8 cellular contexts compared by ENCODE assay signal in the genomic region with DNA sequence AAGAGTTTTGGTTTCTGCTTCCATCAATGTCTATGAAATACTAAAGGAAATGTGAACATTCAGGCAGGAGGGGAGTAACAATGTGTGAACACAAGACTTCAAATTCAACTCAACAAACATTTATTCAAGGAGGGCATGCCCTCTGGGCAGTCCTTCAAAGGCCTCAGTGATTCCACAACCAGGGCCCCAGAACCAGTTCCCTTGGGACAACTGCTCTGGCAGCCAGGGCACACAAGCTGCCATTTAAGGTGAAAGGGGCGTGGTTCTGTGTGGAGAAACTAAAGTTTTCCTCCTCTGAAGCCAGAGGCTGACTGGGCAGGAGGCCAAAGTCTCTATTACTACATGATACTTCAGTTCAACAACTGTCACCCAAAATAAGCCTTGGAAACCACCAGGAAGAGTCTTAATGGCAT. TPM values are rescaled to one million over a fixed set of nuclear protein-coding genes. Genes with fewer than 3 reads are reported as not detected.
DNase-seq lines count a peak whose midpoint lies in the region; ATAC-seq and TF ChIP-seq lines count a peak whose summit lies in the region.

No MANE protein-coding gene starts in this region.

- H2BK15ac ChIP-seq in neuronal stem cell (ENCODE audit: low read length): no peak overlapping the region

- POLR2A ChIA-PET in naive thymus-derived CD8-positive, alpha-beta T cell (lab: Charles Lee): no interaction called here

- H3K4ac ChIP-seq in neuronal stem cell (ENCODE audit: low read length): no peak overlapping the region

- peaks cover 30 to 69% (median 61%) of the 10 kb centered on the region in 4 donors for H3K4me1 Mint-ChIP-seq in naive thymus-derived CD8-positive, alpha-beta T cell

- no peak overlapping the region for H2BK120ac ChIP-seq in neuronal stem cell (ENCODE audit: low read depth, low read length)

- no peak overlapping the region for H3K23ac ChIP-seq in neuronal stem cell (ENCODE audit: low read depth, low read length, poor library complexity)

- no peaks in the 10 kb centered on the region for H3K79me1 ChIP-seq in neuronal stem cell (ENCODE audit: low read depth, low read length)

- peak; percentile 42 for DNase-seq in MV-4-11 (lab: John Stamatoyannopoulos, UW)
- peak; percentile 82 for DNase-seq in coronary artery (ENCODE audit: low spot score)
- no peak for DNase-seq in naive thymus-derived CD8-positive, alpha-beta T cell
- DNase-seq in GM20000 (ENCODE audit: low spot score): no peak
- no peak for DNase-seq in activated CD4-positive, alpha-beta T cell treated with anti-CD3 and anti-CD28 coated beads, Interleukin-2, amount 50 U/mL, for 4 hours
- DNase-seq in neuronal stem cell (ENCODE audit: low spot score): no peak
- DNase-seq in stimulated activated CD4-positive, alpha-beta T cell treated with anti-CD3 and anti-CD28 coated beads, Interleukin-12 subunit alpha, Interleukin-12 subunit beta, amount 100 ng/mL, for 4 hours: no peak

- no peak overlapping the region for H3K18ac ChIP-seq in neuronal stem cell (ENCODE audit: low read length)

- no peak overlapping the region for H3K4me2 ChIP-seq in neuronal stem cell (ENCODE audit: insufficient read depth, low read length, poor library complexity, severe bottlenecking)

- no peak overlapping the region for H3K9ac ChIP-seq in neuronal stem cell (ENCODE audit: low read depth, low read length, poor library complexity)

- no peak for ATAC-seq in naive thymus-derived CD8-positive, alpha-beta T cell

- peaks cover 0 to 48% of the 10 kb centered on the region in 2 donors for H3K36me3 ChIP-seq in neuronal stem cell (replicated peaks in 1 of 2; ENCODE audit: control insufficient read depth in 2 of 2, insufficient read depth in 2 of 2, low read length in 2 of 2)

- H3K9me3 Mint-ChIP-seq in naive thymus-derived CD8-positive, alpha-beta T cell: no peaks in the 10 kb centered on the region

- H3K9me3 ChIP-seq in neuronal stem cell (replicated peaks in 1 of 2; ENCODE audit: control insufficient read depth in 2 of 2, insufficient read depth in 1 of 2, low read depth in 1 of 2, low read length in 2 of 2): no peaks in the 10 kb centered on the region

- H3K14ac ChIP-seq in neuronal stem cell (ENCODE audit: low read length): no peak overlapping the region

- WGBS in neuronal stem cell (ENCODE audit: extremely low coverage in 2 of 2, insufficient read length in 2 of 2, insufficient replicate concordance in 1 of 2), 2 donors: no CpG with 5 or more reads among the region's 1 CpG

- H3K4me3 ChIP-seq in coronary artery (no peak overlapping the region), neuronal stem cell (ENCODE audit: low read length in 2 of 2) (no peak overlapping the region)

- no peak for TF ChIP-seq CTCF in C4-2B (conservative IDR thresholded peaks at IDR 0.05)
- TF ChIP-seq CTCF in coronary artery (IDR thresholded peaks at IDR 0.05): no peak
- no peak for TF ChIP-seq CTCF in GM20000 (IDR thresholded peaks at IDR 0.05; ENCODE audit: extremely low read depth, missing control alignments)

- H2AFZ ChIP-seq in neuronal stem cell (ENCODE audit: low read length): no peak overlapping the region

- H3K4me1 ChIP-seq in neuronal stem cell (ENCODE audit: control insufficient read depth in 2 of 2, insufficient read depth in 1 of 2, low read depth in 1 of 2, low read length in 2 of 2): peaks cover 0 to 4% of the 10 kb centered on the region in 2 donors

- H3K36me3 Mint-ChIP-seq in naive thymus-derived CD8-positive, alpha-beta T cell: peaks cover 0 to 55% (median 13%) of the 10 kb centered on the region in 3 donors

- peak overlapping the region in 7 of 10 donors; percentile 28 to 86 (median 74) for H3K27ac Mint-ChIP-seq in naive thymus-derived CD8-positive, alpha-beta T cell

- H3K27ac ChIP-seq in C4-2B: peak overlapping the region; percentile 12; the same call in 1 of the 2 replicates
- H3K27ac ChIP-seq in coronary artery: peak overlapping the region; percentile 10 to 54
- H3K27ac ChIP-seq in neuronal stem cell (replicated peaks; ENCODE audit: low read length): no peak overlapping the region

- H2AK5ac ChIP-seq in neuronal stem cell (ENCODE audit: low read depth, low read length): no peak overlapping the region

- H3K27me3 Mint-ChIP-seq in naive thymus-derived CD8-positive, alpha-beta T cell: no peaks in the 10 kb centered on the region

- no peak overlapping the region for H4K91ac ChIP-seq in neuronal stem cell (ENCODE audit: low read depth, low read length, poor library complexity)

- H3K27me3 ChIP-seq in neuronal stem cell (ENCODE audit: control insufficient read depth in 3 of 3, insufficient read depth in 3 of 3, low read depth in 1 of 3, low read length in 3 of 3): no peaks in the 10 kb centered on the region

- no peak overlapping the region for H4K8ac ChIP-seq in neuronal stem cell (ENCODE audit: low read depth, low read length)

- H2BK12ac ChIP-seq in neuronal stem cell (ENCODE audit: low read length): no peak overlapping the region

- no peak overlapping the region for H2BK5ac ChIP-seq in neuronal stem cell (ENCODE audit: low read length)

- peak overlapping the region in 1 of 10 donors; percentile 39 for H3K4me3 Mint-ChIP-seq in naive thymus-derived CD8-positive, alpha-beta T cell

RNA-seq across cellular contexts. Expression of gene RBM18, which starts 3.2 kb away (rescaled TPM):
- total RNA-seq in naive thymus-derived CD8-positive, alpha-beta T cell: 10 to 100 TPM; 15.1 to 15.9 TPM
- polyA plus RNA-seq in naive thymus-derived CD8-positive, alpha-beta T cell: 10 to 100 TPM; 16.5 to 19.8 (median 17.5) TPM
- 12.7 TPM for polyA plus RNA-seq in neuronal stem cell (2013, experiment 1 of 2)
- polyA plus RNA-seq in neuronal stem cell (2013, experiment 2 of 2): 12.1 TPM

RNA-seq across cellular contexts. Expression of gene MRRF, which starts 3.2 kb away (rescaled TPM):
- total RNA-seq in naive thymus-derived CD8-positive, alpha-beta T cell: 10 to 100 TPM; 36.3 to 40.9 TPM
- 10 to 100 TPM; 17.0 to 25.4 (median 21.4) TPM for polyA plus RNA-seq in naive thymus-derived CD8-positive, alpha-beta T cell
- 21.2 TPM for polyA plus RNA-seq in neuronal stem cell (2013, experiment 1 of 2)
- polyA plus RNA-seq in neuronal stem cell (2013, experiment 2 of 2): 23.2 TPM

RNA-seq across cellular contexts. Expression of gene LHX6, which starts 32.7 kb away (rescaled TPM):
- under 1 TPM in 1 of 2 experiments, not detected in 1; 0.60 TPM for total RNA-seq in naive thymus-derived CD8-positive, alpha-beta T cell
- polyA plus RNA-seq in naive thymus-derived CD8-positive, alpha-beta T cell: under 1 TPM in 1 of 3 donors, not detected in 2; 0.07 TPM
- 0.04 TPM for polyA plus RNA-seq in neuronal stem cell (2013, experiment 1 of 2)
- polyA plus RNA-seq in neuronal stem cell (2013, experiment 2 of 2): 0.12 TPM

Comparison
In these comparisons a context has a peak if more than half of its experiments do, and no peak if none do; other contexts are left out.
1. DNase-seq: peak in MV-4-11 (single experiment) and coronary artery (single experiment); none in naive thymus-derived CD8-positive, alpha-beta T cell (0 of 10), GM20000 (single experiment), activated CD4-positive, alpha-beta T cell treated with anti-CD3 and anti-CD28 coated beads, Interleukin-2, amount 50 U/mL, for 4 hours (0 of 2), neuronal stem cell (single experiment) and stimulated activated CD4-positive, alpha-beta T cell treated with anti-CD3 and anti-CD28 coated beads, Interleukin-12 subunit alpha, Interleukin-12 subunit beta, amount 100 ng/mL, for 4 hours (single experiment).